10 cellular contexts compared by ENCODE assay signal in the genomic region with DNA sequence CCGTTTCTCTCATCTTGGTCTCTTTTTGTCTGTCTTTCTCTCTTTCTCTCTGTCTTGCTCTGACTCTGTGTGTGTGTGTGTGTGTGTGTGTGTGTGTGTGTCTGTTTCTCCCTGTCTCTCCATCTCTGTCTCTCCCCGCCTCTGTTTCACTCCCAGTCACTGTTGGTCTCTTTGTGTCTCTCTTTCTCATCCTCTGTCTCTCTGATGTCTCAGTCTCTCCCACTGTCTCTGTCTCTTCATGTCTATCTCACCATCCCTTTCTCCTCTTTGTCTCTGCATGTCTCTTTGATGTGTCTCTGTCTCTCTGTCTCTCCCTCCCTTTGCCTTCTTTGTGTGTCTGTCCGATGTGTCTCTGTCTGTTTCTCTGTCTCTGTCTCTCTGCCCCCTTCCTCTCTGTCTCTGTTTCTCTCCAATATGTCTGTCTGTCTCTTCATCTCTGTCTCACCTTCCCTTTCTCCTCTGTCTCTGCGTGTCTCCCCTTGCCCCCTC. TPM values are rescaled to one million over a fixed set of nuclear protein-coding genes. Genes with fewer than 3 reads are reported as not detected.
A peak's percentile ranks its signal among the peaks of the same experiment; 100 is the strongest.
DNase-seq lines count a peak whose midpoint lies in the region; ATAC-seq, FAIRE-seq and TF ChIP-seq lines count a peak whose summit lies in the region.
"Had no signal": no experiment of that assay in that cellular context is flagged by ENCODE, and none has a peak within 500 bp of the region (broad histone marks: within the 10 kb centered on the region; RNA-seq: fewer than 3 reads in every experiment).

No MANE protein-coding gene starts in this region.

- H3K9me3 ChIP-seq in A673 (ENCODE audit: low read depth, low read length, poor library complexity, severe bottlenecking) (no peaks in the 10 kb centered on the region), mucosa of rectum (ENCODE audit: control insufficient read depth in 2 of 2, low read length in 2 of 2) (no peaks in the 10 kb centered on the region)

- H3K9ac ChIP-seq in mucosa of rectum (ENCODE audit: low read depth in 1 of 2, low read length in 2 of 2): peak overlapping the region; percentile 33 to 66

- DNase-seq in A673 (ENCODE audit: low spot score): no peak
- peak; percentile 29 for DNase-seq in HT1080 (ENCODE audit: low read depth)
- DNase-seq in bronchial epithelial cell (ENCODE audit: low read depth): no peak
- no peak for DNase-seq in COLO668 (lab: John Stamatoyannopoulos, UW; ENCODE audit: unreplicated experiment)
- DNase-seq in activated naive CD4-positive, alpha-beta T cell (lab: John Stamatoyannopoulos, UW): no peak
- DNase-seq: NCI-H2107; stimulated activated CD8-positive, alpha-beta memory T cell treated with anti-CD3 and anti-CD28 coated beads, Interleukin-4, amount 100 ng/mL, for 48 hours had no signal

- CTCF ChIA-PET in A673 (lab: Charles Lee): no interaction called here

- H3K4me1 ChIP-seq in A673 (ENCODE audit: insufficient read depth, low read length, poor library complexity, severe bottlenecking): peaks cover 41% of the 10 kb centered on the region
- H3K4me1 ChIP-seq in mucosa of rectum (ENCODE audit: control insufficient read depth in 2 of 2, insufficient read depth in 2 of 2, low read length in 2 of 2): peaks cover 16% of the 10 kb centered on the region in 2 donors

- POLR2A ChIA-PET in A673 (lab: Charles Lee; ENCODE audit: low non-redundant PET): interaction anchor here (0.6 kb wide), 1 partner anchor 19 kb away, joined by 3 read pairs; no protein-coding TSS in a partner anchor

- no TSS peak for BruUV-seq in A673 (replicated peaks; lab: Mats Ljungman, UMichigan)

- no peak for FAIRE-seq in bronchial epithelial cell (lab: Jason Lieb, UNC)

- H3K27me3 ChIP-seq in A673 (replicated peaks; ENCODE audit: insufficient read depth, low read depth, low read length, poor library complexity): no peaks in the 10 kb centered on the region
- H3K27me3 ChIP-seq in bronchial epithelial cell (ENCODE audit: control insufficient read depth, insufficient read depth, low read length): no peaks in the 10 kb centered on the region
- no peaks in the 10 kb centered on the region for H3K27me3 ChIP-seq in mucosa of rectum (ENCODE audit: control insufficient read depth in 2 of 2, insufficient read depth in 2 of 2, low read length in 2 of 2)

- TF ChIP-seq CTCF in A673 (conservative IDR thresholded peaks at IDR 0.05; ENCODE audit: low read depth, low read length): no peak
- TF ChIP-seq CTCF in bronchial epithelial cell (IDR thresholded peaks at IDR 0.05; ENCODE audit: insufficient read depth, low read length, severe bottlenecking): no peak

- ATAC-seq in GM21825 (IDR thresholded peaks at IDR 0.05; ENCODE audit: unreplicated experiment) (no peak), GM19467 (IDR thresholded peaks at IDR 0.05; ENCODE audit: unreplicated experiment) (no peak)

- H3K27ac ChIP-seq in A673 (ENCODE audit: low read depth, low read length, poor library complexity, severe bottlenecking) (peak overlapping the region; percentile 96), mucosa of rectum (ENCODE audit: low read depth in 2 of 2, low read length in 2 of 2) (peak overlapping the region; percentile 85 to 87)

- H3K4me3 ChIP-seq in A673 (ENCODE audit: low read depth, low read length, poor library complexity, severe bottlenecking) (peak overlapping the region; percentile 78), bronchial epithelial cell (ENCODE audit: low read depth, low read length) (peak overlapping the region; percentile 33), mucosa of rectum (ENCODE audit: low read length in 2 of 2) (peak overlapping the region; percentile 61 to 70)

- intact Hi-C loops in A673 (cut with micrococcal nuclease; ENCODE audit: unreplicated experiment): loop anchor here (5.0 kb wide), 1 partner anchor 58 kb away; no protein-coding TSS in a partner anchor

- H3K36me3 ChIP-seq in A673 (ENCODE audit: insufficient read depth, low read length, poor library complexity, severe bottlenecking) (peaks cover 4% of the 10 kb centered on the region), bronchial epithelial cell (ENCODE audit: control insufficient read depth, insufficient read depth, low read length) (peaks cover 6% of the 10 kb centered on the region), mucosa of rectum (ENCODE audit: control insufficient read depth in 2 of 2, insufficient read depth in 2 of 2, low read length in 2 of 2) (no peaks in the 10 kb centered on the region)

RNA-seq across cellular contexts. Expression of gene NFIC, which starts 2.5 kb away (rescaled TPM):
- total RNA-seq in A673 (2021) (112 and 122 TPM in 2 replicates), bronchial epithelial cell (17.6 and 22.0 TPM in 2 replicates)
- total RNA-seq in HT1080 (2014; rRNA removed; shearing (Covaris generic)): 22.5 and 33.2 TPM in 2 replicates
- 23.4 and 26.2 TPM in 2 replicates for polyA plus RNA-seq in HT1080 (2015; cell fraction: cytosol; rRNA removed)
- 15.7 and 16.8 TPM in 2 replicates for polyA plus RNA-seq in HT1080 (2015; cell fraction: nucleus; rRNA removed)
